ENCODE assay signal across 30 cellular contexts in genomic region chr7:64908358-64908757, GRCh38. TPM values are rescaled to one million over a fixed set of nuclear protein-coding genes. Genes with fewer than 3 reads are reported as not detected.
DNase-seq lines count a peak whose midpoint lies in the region; ATAC-seq and TF ChIP-seq lines count a peak whose summit lies in the region.
"Had no signal": no experiment of that assay in that cellular context is flagged by ENCODE, and none has a peak within 500 bp of the region (broad histone marks: within the 10 kb centered on the region; RNA-seq: fewer than 3 reads in every experiment).

No MANE protein-coding gene starts in this region.

- intact Hi-C loops in OCI-LY7 (cut with micrococcal nuclease; ENCODE audit: unreplicated experiment): loop anchor here (2.0 to 10.0 kb wide), 6 partner anchors 116 to 602 kb away; partner anchors contain the start of gene ZNF138

- peaks cover 27% of the 10 kb centered on the region for H3K9me3 ChIP-seq in OCI-LY7 (ENCODE audit: low read length)
- H3K9me3 ChIP-seq in SJCRH30 (replicated peaks): peaks cover 10% of the 10 kb centered on the region
- H3K9me3 ChIP-seq: upper lobe of right lung had no signal

- H3K27ac ChIP-seq in OCI-LY7 (ENCODE audit: low read depth, low read length, poor library complexity, severe bottlenecking): peak overlapping the region; percentile 79
- H3K27ac ChIP-seq in SJCRH30: no peak overlapping the region
- H3K27ac ChIP-seq: heart right ventricle, HL-60, KMS-11, SJSA1, upper lobe of right lung, VCaP had no signal

- H3K36me3 Mint-ChIP-seq in activated naive CD8-positive, alpha-beta T cell: peaks cover 15% of the 10 kb centered on the region
- peaks cover 53% of the 10 kb centered on the region for H3K36me3 Mint-ChIP-seq in activated naive CD8-positive, alpha-beta T cell treated with anti-CD3 and anti-CD28 coated beads for 36 hours
- H3K36me3 Mint-ChIP-seq in memory B cell: peaks cover 10% of the 10 kb centered on the region

- no peaks in the 10 kb centered on the region for H3K9me3 Mint-ChIP-seq in activated naive CD8-positive, alpha-beta T cell (ENCODE audit: low read depth)
- peaks cover 13% of the 10 kb centered on the region for H3K9me3 Mint-ChIP-seq in activated naive CD8-positive, alpha-beta T cell treated with anti-CD3 and anti-CD28 coated beads for 36 hours
- peaks cover 3% of the 10 kb centered on the region for H3K9me3 Mint-ChIP-seq in memory B cell
- peaks cover 0 to 9% of the 10 kb centered on the region in 2 donors for H3K9me3 Mint-ChIP-seq in stimulated activated naive CD8-positive, alpha-beta T cell treated with anti-CD3 and anti-CD28 coated beads, Interleukin-15, amount 100 ng/mL, for 72 hours
- H3K9me3 Mint-ChIP-seq: central memory CD8-positive, alpha-beta T cell had no signal

- H3K4me3 Mint-ChIP-seq in activated naive CD8-positive, alpha-beta T cell: peak overlapping the region; percentile 0
- no peak overlapping the region for H3K4me3 Mint-ChIP-seq in activated naive CD8-positive, alpha-beta T cell treated with anti-CD3 and anti-CD28 coated beads for 36 hours
- H3K4me3 Mint-ChIP-seq in memory B cell: no peak overlapping the region
- H3K4me3 Mint-ChIP-seq in stimulated activated naive CD8-positive, alpha-beta T cell treated with anti-CD3 and anti-CD28 coated beads, Interleukin-15, amount 100 ng/mL, for 72 hours: no peak overlapping the region
- H3K4me3 Mint-ChIP-seq: activated naive CD8-positive, alpha-beta T cell treated with anti-CD3 and anti-CD28 coated beads, Interleukin-2, amount 50 U/mL, for 24 hours; central memory CD8-positive, alpha-beta T cell had no signal

- no peaks in the 10 kb centered on the region for H3K9me2 ChIP-seq in OCI-LY7 (ENCODE audit: insufficient read depth, low read length)

- H3K36me3 ChIP-seq in OCI-LY7 (ENCODE audit: insufficient read depth, low read length): peaks cover 59% of the 10 kb centered on the region
- peaks cover 30% of the 10 kb centered on the region for H3K36me3 ChIP-seq in SJCRH30
- H3K36me3 ChIP-seq: heart right ventricle, SJSA1, upper lobe of right lung had no signal

- no peak for ATAC-seq in memory B cell (ENCODE audit: low read depth)
- no peak for ATAC-seq in stimulated activated naive CD8-positive, alpha-beta T cell treated with anti-CD3 and anti-CD28 coated beads, Interleukin-15, amount 100 ng/mL, for 72 hours
- ATAC-seq: activated naive CD8-positive, alpha-beta T cell treated with anti-CD3 and anti-CD28 coated beads, Interleukin-2, amount 50 U/mL, for 24 hours; left ventricle myocardium superior; sciatic nerve; upper lobe of right lung had no signal

- no peaks in the 10 kb centered on the region for H3K27me3 Mint-ChIP-seq in activated naive CD8-positive, alpha-beta T cell
- no peaks in the 10 kb centered on the region for H3K27me3 Mint-ChIP-seq in activated naive CD8-positive, alpha-beta T cell treated with anti-CD3 and anti-CD28 coated beads for 36 hours
- H3K27me3 Mint-ChIP-seq in memory B cell: no peaks in the 10 kb centered on the region
- H3K27me3 Mint-ChIP-seq in stimulated activated naive CD8-positive, alpha-beta T cell treated with anti-CD3 and anti-CD28 coated beads, Interleukin-15, amount 100 ng/mL, for 72 hours: no peaks in the 10 kb centered on the region
- H3K27me3 Mint-ChIP-seq: activated naive CD8-positive, alpha-beta T cell treated with anti-CD3 and anti-CD28 coated beads, Interleukin-2, amount 50 U/mL, for 24 hours; central memory CD8-positive, alpha-beta T cell; naive B cell; progenitor cell of endocrine pancreas had no signal

- POLR2A ChIA-PET in OCI-LY7 (lab: Charles Lee): interaction anchor here (0.7 to 1.8 kb wide), 8 partner anchors 9 to 361 kb away, joined by 3 to 6 read pairs (median 4); no protein-coding TSS in a partner anchor

- H2AFZ ChIP-seq in OCI-LY7 (ENCODE audit: low read length): no peak overlapping the region

- no peaks in the 10 kb centered on the region for H3K27me3 ChIP-seq in SJCRH30
- H3K27me3 ChIP-seq: heart right ventricle, SJSA1, upper lobe of right lung had no signal

- H3K4me1 Mint-ChIP-seq in activated naive CD8-positive, alpha-beta T cell (ENCODE audit: low read depth): peaks cover 55% of the 10 kb centered on the region
- H3K4me1 Mint-ChIP-seq in activated naive CD8-positive, alpha-beta T cell treated with anti-CD3 and anti-CD28 coated beads for 36 hours: peaks cover 44% of the 10 kb centered on the region
- H3K4me1 Mint-ChIP-seq in memory B cell: peaks cover 42% of the 10 kb centered on the region
- H3K4me1 Mint-ChIP-seq in stimulated activated naive CD8-positive, alpha-beta T cell treated with anti-CD3 and anti-CD28 coated beads, Interleukin-15, amount 100 ng/mL, for 72 hours: peaks cover 53% of the 10 kb centered on the region

- H4K20me1 ChIP-seq in OCI-LY7 (ENCODE audit: insufficient read depth, low read length): peaks cover 11% of the 10 kb centered on the region; the same call in 1 of the 2 replicates

- no peak for TF ChIP-seq CTCF in OCI-LY7 (conservative IDR thresholded peaks at IDR 0.05; ENCODE audit: low read length)

- H3K4me1 ChIP-seq in OCI-LY7 (ENCODE audit: insufficient read depth, low read length, poor library complexity, severe bottlenecking): peaks cover 65% of the 10 kb centered on the region
- peaks cover 6% of the 10 kb centered on the region for H3K4me1 ChIP-seq in SJCRH30
- H3K4me1 ChIP-seq: upper lobe of right lung had no signal

- DNase-seq in activated naive CD8-positive, alpha-beta T cell treated with anti-CD3 and anti-CD28 coated beads for 36 hours: no peak
- DNase-seq in OCI-LY7 (ENCODE audit: low spot score) (peak; percentile 68), memory B cell (ENCODE audit: low spot score in 2 of 2) (no peak), anterior cingulate cortex (lab: John Stamatoyannopoulos, UW) (no peak), superior temporal gyrus (ENCODE audit: extremely low spot score) (no peak), SJCRH30 (no peak)
- DNase-seq in stimulated activated naive CD8-positive, alpha-beta T cell treated with anti-CD3 and anti-CD28 coated beads, Interleukin-15, amount 100 ng/mL, for 72 hours: no peak
- DNase-seq: activated CD4-positive, alpha-beta T cell treated with anti-CD3 and anti-CD28 coated beads for 4 hours; activated gamma-delta T cell; activated naive CD8-positive, alpha-beta T cell treated with anti-CD3 and anti-CD28 coated beads, Interleukin-2, amount 50 U/mL, for 24 hours; activated T-cell treated with anti-CD3 and anti-CD28 coated beads for 4 hours; Calu3; H7; heart right ventricle; left ventricle myocardium superior; naive B cell; NCI-H1436; NCI-H446 treated with DMSO at 0.1 percent for 48 hours; NCI-H774; stimulated activated CD4-positive, alpha-beta T cell treated with anti-CD3 and anti-CD28 coated beads, Interleukin-4, amount 100 ng/mL, for 1 hour; T1000; upper lobe of right lung had no signal

- CTCF ChIA-PET in OCI-LY7 (lab: Charles Lee; ENCODE audit: unreplicated experiment): no interaction called here

- BruUV-seq in OCI-LY7 (replicated peaks; lab: Mats Ljungman, UMichigan): no TSS peak

- peaks cover 100% of the 10 kb centered on the region for H3K79me2 ChIP-seq in OCI-LY7 (ENCODE audit: insufficient read depth, low read depth, low read length)

- no peak overlapping the region for H3K27ac Mint-ChIP-seq in activated naive CD8-positive, alpha-beta T cell
- H3K27ac Mint-ChIP-seq in activated naive CD8-positive, alpha-beta T cell treated with anti-CD3 and anti-CD28 coated beads for 36 hours: no peak overlapping the region
- H3K27ac Mint-ChIP-seq in memory B cell: peak overlapping the region; percentile 62
- H3K27ac Mint-ChIP-seq in stimulated activated naive CD8-positive, alpha-beta T cell treated with anti-CD3 and anti-CD28 coated beads, Interleukin-15, amount 100 ng/mL, for 72 hours: peak overlapping the region; percentile 14 to 15
- H3K27ac Mint-ChIP-seq: progenitor cell of endocrine pancreas had no signal

- peak overlapping the region; percentile 72 for H3K4me2 ChIP-seq in OCI-LY7 (ENCODE audit: low read length)
- H3K4me2 ChIP-seq: KMS-11 had no signal

- H3K4me3 ChIP-seq in OCI-LY7 (ENCODE audit: low read depth, low read length, poor library complexity, severe bottlenecking) (peak overlapping the region; percentile 86), SJCRH30 (no peak overlapping the region)
- H3K4me3 ChIP-seq: heart right ventricle, SJSA1, upper lobe of right lung had no signal

RNA-seq across cellular contexts. Expression of gene ZNF273, which starts 5.3 kb away (rescaled TPM):
- 10 to 100 TPM in 1 of 2 experiments, 1 to 10 TPM in 1; 9.8 to 10.2 TPM for total RNA-seq in activated naive CD8-positive, alpha-beta T cell treated with anti-CD3 and anti-CD28 coated beads for 36 hours
- total RNA-seq in OCI-LY7 (2014; rRNA removed; shearing (Covaris generic)): 19.0 and 22.8 TPM in 2 replicates
- 23.7 and 28.7 TPM in 2 replicates for total RNA-seq in OCI-LY7 (2022)
- 18.9 and 21.1 TPM in 2 replicates for total RNA-seq in SJCRH30 (2014; rRNA removed; shearing (Covaris generic))

Comparison
In these comparisons a context has a peak if more than half of its experiments do, and no peak if none do; other contexts are left out.
1. H3K27ac Mint-ChIP-seq: peak in memory B cell (single experiment) and stimulated activated naive CD8-positive, alpha-beta T cell treated with anti-CD3 and anti-CD28 coated beads, Interleukin-15, amount 100 ng/mL, for 72 hours (2 of 2); none in activated naive CD8-positive, alpha-beta T cell (single experiment) and activated naive CD8-positive, alpha-beta T cell treated with anti-CD3 and anti-CD28 coated beads for 36 hours (single experiment).